Comparison of ENCODE assay signal across 5 cellular contexts in the genomic region with DNA sequence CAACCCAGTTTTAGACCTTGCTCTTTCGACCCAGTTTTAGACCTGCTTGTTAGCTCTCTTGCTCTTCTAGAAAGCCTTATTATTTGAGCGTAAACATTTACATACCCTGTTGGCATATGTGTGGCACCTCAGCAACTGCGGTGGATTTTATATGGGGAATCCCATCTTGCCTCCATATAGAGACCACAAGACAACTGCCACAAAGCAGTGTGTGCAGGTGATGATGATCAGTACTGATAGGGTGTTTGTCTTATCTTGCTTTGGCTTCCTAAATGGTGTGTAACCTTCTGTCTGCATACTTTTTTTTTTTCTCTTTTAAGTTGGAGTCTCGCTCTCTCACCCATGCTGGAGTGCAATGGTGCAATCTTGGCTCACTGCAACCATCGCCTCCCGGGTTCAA.
"Had no signal": no experiment of that assay in that cellular context is flagged by ENCODE, and none has a peak within 500 bp of the region (broad histone marks: within the 10 kb centered on the region; RNA-seq: fewer than 3 reads in every experiment).

No MANE protein-coding gene starts in this region.

- H3K27ac ChIP-seq: HL-60 had no signal

- DNase-seq: IMR-90, KBM-7, KG1 had no signal

- H3K4me3 ChIP-seq: K562 had no signal
